ENCODE assay signal across 9 cellular contexts in the genomic region with DNA sequence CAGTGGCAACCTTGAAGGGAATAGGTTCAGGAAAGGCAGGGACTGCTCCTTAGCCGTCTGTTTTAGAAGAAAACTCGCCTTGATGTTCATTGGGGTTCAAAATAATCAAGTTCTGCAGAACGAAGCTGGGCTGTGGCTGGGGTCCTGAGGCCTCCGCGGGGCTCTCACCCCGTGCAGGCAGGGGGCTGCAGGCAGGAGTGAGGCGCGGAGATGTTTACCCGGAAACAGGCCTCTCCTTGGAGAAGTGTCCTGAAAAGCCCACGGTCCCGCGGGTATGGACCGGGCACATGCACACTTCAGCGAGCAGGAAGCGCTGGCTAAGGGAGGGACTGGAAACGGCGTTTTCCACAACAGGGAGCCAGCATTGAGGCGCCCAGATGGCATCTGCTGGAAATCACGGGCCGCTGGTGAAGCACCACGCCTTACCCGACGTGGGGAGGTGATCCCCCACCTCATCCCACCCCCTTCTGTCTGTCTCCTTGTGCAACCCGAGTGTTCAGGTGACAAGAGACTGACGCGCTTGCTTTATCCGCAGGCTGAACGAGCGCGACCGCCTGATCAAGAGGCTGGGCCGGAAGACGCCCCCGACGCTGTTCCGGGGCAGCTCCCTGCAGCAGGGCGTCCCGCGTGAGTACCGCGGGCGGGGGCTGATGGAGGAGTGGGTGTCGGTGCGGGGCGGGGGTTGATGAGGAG. TPM values are rescaled to one million over a fixed set of nuclear protein-coding genes. Genes with fewer than 3 reads are reported as not detected.
DNase-seq lines count a peak whose midpoint lies in the region; ATAC-seq and TF ChIP-seq lines count a peak whose summit lies in the region.
"Had no signal": no experiment of that assay in that cellular context is flagged by ENCODE, and none has a peak within 500 bp of the region (broad histone marks: within the 10 kb centered on the region; RNA-seq: fewer than 3 reads in every experiment).

No MANE protein-coding gene starts in this region.

- peak overlapping the region; percentile 85 for H3K4me3 Mint-ChIP-seq in central memory CD8-positive, alpha-beta T cell
- H3K4me3 Mint-ChIP-seq: neural crest cell had no signal

- no peak for TF ChIP-seq POLR2A in thyroid gland (IDR thresholded peaks at IDR 0.05)

- H3K27ac Mint-ChIP-seq in central memory CD8-positive, alpha-beta T cell (ENCODE audit: low read depth), result peak overlapping the region; percentile 64

- no peaks in the 10 kb centered on the region for H3K9me3 ChIP-seq in thyroid gland

- DNase-seq in activated CD4-positive, alpha-beta T cell treated with anti-CD3 and anti-CD28 coated beads, Interleukin-2, amount 50 U/mL, for 1 hour, result peak; percentile 62
- DNase-seq in central memory CD8-positive, alpha-beta T cell (ENCODE audit: low spot score in 2 of 2), result peak; percentile 30 to 49
- DNase-seq in thyroid gland (peak; percentile 27 to 49), NOMO-1 treated with DMSO at 0.1 percent for 48 hours (lab: John Stamatoyannopoulos, UW; ENCODE audit: unreplicated experiment) (no peak), LoVo (ENCODE audit: low spot score) (no peak), amniotic stem cell (lab: John Stamatoyannopoulos, UW) (no peak)
- DNase-seq: T1000 had no signal

- H3K4me1 Mint-ChIP-seq in central memory CD8-positive, alpha-beta T cell, result no peaks in the 10 kb centered on the region
- H3K4me1 Mint-ChIP-seq: neural crest cell had no signal

- peak; percentile 90 for ATAC-seq in central memory CD8-positive, alpha-beta T cell (replicated peaks; ENCODE audit: extremely low read depth, poor library complexity, severe bottlenecking)

- 44 to 77% methylated on average over 9 to 18 of the region's 45 CpGs for WGBS in thyroid gland, 2 donors

- H3K4me1 ChIP-seq in rectal smooth muscle tissue (ENCODE audit: control insufficient read depth, insufficient read depth, low read length) (peaks cover 4% of the 10 kb centered on the region), thyroid gland (peaks cover 31 to 41% of the 10 kb centered on the region in 2 donors)

- intact Hi-C loops in thyroid gland (cut with DNase I), result no loop called here

- peaks cover 6% of the 10 kb centered on the region for H3K36me3 Mint-ChIP-seq in central memory CD8-positive, alpha-beta T cell (ENCODE audit: insufficient read depth)

- no peaks in the 10 kb centered on the region for H3K9me3 Mint-ChIP-seq in central memory CD8-positive, alpha-beta T cell

- H3K27me3 ChIP-seq in rectal smooth muscle tissue (ENCODE audit: control insufficient read depth, insufficient read depth, low read length) (no peaks in the 10 kb centered on the region), thyroid gland (no peaks in the 10 kb centered on the region)

- peak overlapping the region; percentile 58 for H3K4me3 ChIP-seq in rectal smooth muscle tissue (ENCODE audit: low read length)
- no peak overlapping the region for H3K4me3 ChIP-seq in thyroid gland (replicated peaks in 1 of 3)

- H3K9ac ChIP-seq in rectal smooth muscle tissue (ENCODE audit: low read length), result no peak overlapping the region

- no peaks in the 10 kb centered on the region for H3K27me3 Mint-ChIP-seq in central memory CD8-positive, alpha-beta T cell

- H3K36me3 ChIP-seq in rectal smooth muscle tissue (ENCODE audit: control insufficient read depth, insufficient read depth, low read length) (no peaks in the 10 kb centered on the region), thyroid gland (no peaks in the 10 kb centered on the region)

- TF ChIP-seq CTCF in thyroid gland (IDR thresholded peaks at IDR 0.05), result no peak

- H3K27ac ChIP-seq in rectal smooth muscle tissue (ENCODE audit: low read depth, low read length), result no peak overlapping the region
- peak overlapping the region in 1 of 3 donors; percentile 53 for H3K27ac ChIP-seq in thyroid gland

RNA-seq across cellular contexts. Expression of gene SHISA2, which starts 39.7 kb away (rescaled TPM):
- total RNA-seq in thyroid gland, result 100 to 1,000 TPM in 1 of 4 donors, 10 to 100 TPM in 3; 47.4 to 124 (median 79.8) TPM

Comparison
In these comparisons a context has a peak if more than half of its experiments do, and no peak if none do; other contexts are left out.
1. DNase-seq: peak in activated CD4-positive, alpha-beta T cell treated with anti-CD3 and anti-CD28 coated beads, Interleukin-2, amount 50 U/mL, for 1 hour (single experiment), central memory CD8-positive, alpha-beta T cell (2 of 2) and thyroid gland (2 of 2); none in NOMO-1 treated with DMSO at 0.1 percent for 48 hours (single experiment), LoVo (single experiment) and amniotic stem cell (single experiment).